1 cellular context compared by ENCODE assay signal in the genomic region with DNA sequence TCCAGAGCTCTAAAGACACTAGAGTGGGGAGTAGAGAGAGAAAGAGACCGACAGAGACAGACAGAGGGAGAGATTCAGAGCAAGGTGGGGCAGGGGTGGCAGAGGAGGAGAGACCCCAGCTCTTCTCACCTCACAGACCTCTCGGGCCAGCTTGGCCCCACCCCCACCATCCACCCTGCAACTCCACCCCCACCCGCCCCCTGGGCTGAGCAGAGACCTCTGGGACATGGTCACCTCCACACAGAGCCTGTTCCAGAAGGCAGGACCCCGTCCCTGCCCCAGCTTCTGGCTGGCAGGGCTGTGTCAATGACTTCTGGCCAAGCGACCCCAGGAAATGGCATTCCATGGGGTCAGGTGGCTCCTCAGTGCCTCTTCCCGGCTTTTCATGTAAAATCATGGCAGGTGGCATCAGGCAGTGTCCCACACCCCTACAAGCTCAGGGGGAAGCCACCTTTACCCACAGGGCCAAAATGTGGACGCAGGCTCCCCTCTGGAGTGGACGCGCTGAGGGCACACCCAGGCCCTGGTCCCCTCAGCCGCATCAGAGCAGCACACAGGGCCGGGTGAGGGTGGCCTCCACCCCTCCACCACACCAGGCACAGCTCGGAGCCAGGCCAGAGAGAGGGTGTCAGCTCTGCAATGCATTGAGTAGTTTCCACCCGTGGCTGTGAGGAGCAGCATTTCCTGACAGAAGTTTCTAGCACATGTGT.
TF ChIP-seq lines count a peak whose summit lies in the region.

No MANE protein-coding gene starts in this region.

TF ChIP-seq in HCT116, 20 proteins besides CTCF, POLR2A, EP300 and RAD21 (continued from another document):
- TF ChIP-seq, protein P1, sequence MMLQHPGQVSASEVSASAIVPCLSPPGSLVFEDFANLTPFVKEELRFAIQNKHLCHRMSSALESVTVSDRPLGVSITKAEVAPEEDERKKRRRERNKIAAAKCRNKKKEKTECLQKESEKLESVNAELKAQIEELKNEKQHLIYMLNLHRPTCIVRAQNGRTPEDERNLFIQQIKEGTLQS (IDR thresholded peaks at IDR 0.05), result no peak
- TF ChIP-seq FOSL1 (IDR thresholded peaks at IDR 0.05; ENCODE audit: low read depth), result no peak
- TF ChIP-seq POLR2AphosphoS5 (IDR thresholded peaks at IDR 0.05; ENCODE audit: low read depth, low read length), result no peak
- TF ChIP-seq, protein P2, sequence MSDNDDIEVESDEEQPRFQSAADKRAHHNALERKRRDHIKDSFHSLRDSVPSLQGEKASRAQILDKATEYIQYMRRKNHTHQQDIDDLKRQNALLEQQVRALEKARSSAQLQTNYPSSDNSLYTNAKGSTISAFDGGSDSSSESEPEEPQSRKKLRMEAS (IDR thresholded peaks at IDR 0.05), result no peak
- TF ChIP-seq ZNF274 (IDR thresholded peaks at IDR 0.05; ENCODE audit: low read depth, low read length), result no peak
- TF ChIP-seq, protein P3, sequence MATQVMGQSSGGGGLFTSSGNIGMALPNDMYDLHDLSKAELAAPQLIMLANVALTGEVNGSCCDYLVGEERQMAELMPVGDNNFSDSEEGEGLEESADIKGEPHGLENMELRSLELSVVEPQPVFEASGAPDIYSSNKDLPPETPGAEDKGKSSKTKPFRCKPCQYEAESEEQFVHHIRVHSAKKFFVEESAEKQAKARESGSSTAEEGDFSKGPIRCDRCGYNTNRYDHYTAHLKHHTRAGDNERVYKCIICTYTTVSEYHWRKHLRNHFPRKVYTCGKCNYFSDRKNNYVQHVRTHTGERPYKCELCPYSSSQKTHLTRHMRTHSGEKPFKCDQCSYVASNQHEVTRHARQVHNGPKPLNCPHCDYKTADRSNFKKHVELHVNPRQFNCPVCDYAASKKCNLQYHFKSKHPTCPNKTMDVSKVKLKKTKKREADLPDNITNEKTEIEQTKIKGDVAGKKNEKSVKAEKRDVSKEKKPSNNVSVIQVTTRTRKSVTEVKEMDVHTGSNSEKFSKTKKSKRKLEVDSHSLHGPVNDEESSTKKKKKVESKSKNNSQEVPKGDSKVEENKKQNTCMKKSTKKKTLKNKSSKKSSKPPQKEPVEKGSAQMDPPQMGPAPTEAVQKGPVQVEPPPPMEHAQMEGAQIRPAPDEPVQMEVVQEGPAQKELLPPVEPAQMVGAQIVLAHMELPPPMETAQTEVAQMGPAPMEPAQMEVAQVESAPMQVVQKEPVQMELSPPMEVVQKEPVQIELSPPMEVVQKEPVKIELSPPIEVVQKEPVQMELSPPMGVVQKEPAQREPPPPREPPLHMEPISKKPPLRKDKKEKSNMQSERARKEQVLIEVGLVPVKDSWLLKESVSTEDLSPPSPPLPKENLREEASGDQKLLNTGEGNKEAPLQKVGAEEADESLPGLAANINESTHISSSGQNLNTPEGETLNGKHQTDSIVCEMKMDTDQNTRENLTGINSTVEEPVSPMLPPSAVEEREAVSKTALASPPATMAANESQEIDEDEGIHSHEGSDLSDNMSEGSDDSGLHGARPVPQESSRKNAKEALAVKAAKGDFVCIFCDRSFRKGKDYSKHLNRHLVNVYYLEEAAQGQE (IDR thresholded peaks at IDR 0.05; ENCODE audit: low read depth), result no peak
- TF ChIP-seq ZFX (IDR thresholded peaks at IDR 0.05), result no peak
- TF ChIP-seq, protein P4, sequence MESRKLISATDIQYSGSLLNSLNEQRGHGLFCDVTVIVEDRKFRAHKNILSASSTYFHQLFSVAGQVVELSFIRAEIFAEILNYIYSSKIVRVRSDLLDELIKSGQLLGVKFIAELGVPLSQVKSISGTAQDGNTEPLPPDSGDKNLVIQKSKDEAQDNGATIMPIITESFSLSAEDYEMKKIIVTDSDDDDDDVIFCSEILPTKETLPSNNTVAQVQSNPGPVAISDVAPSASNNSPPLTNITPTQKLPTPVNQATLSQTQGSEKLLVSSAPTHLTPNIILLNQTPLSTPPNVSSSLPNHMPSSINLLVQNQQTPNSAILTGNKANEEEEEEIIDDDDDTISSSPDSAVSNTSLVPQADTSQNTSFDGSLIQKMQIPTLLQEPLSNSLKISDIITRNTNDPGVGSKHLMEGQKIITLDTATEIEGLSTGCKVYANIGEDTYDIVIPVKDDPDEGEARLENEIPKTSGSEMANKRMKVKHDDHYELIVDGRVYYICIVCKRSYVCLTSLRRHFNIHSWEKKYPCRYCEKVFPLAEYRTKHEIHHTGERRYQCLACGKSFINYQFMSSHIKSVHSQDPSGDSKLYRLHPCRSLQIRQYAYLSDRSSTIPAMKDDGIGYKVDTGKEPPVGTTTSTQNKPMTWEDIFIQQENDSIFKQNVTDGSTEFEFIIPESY (IDR thresholded peaks at IDR 0.05; ENCODE audit: extremely low read depth, insufficient replicate concordance, low read length), result no peak
- no peak for TF ChIP-seq EGR1 (IDR thresholded peaks at IDR 0.05; ENCODE audit: low read depth)
